ENCODE assay signal across 8 cellular contexts in the genomic region with DNA sequence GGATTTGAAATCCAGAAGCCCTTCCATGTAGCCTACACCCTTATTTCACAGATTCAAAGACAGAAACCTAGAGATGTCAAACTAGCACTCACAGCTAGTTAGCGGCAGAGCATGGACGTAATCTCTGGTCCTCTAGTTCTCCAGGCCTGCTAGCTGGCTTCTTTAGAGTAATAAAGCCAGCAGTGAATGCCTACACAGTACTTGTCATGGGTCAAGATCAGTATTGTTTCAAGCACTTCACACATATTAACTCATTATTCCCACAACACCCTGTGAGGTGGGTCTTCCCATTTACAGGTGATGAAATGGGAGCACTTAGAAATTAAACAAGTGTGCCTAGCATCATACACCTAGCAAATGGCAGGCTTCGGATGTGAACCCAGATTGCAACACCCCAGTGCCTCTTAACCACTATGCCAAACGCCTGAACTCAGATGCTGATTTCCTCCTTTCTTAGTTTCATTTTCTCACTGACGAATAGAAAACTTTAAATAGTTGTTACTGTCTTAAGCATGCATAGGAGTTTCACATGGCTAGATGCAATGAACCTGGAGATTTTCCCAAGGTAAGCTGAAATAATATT. TPM values are rescaled to one million over a fixed set of nuclear protein-coding genes. Genes with fewer than 3 reads are reported as not detected.
A peak's percentile ranks its signal among the peaks of the same experiment; 100 is the strongest.
DNase-seq lines count a peak whose midpoint lies in the region; ATAC-seq and TF ChIP-seq lines count a peak whose summit lies in the region.

No MANE protein-coding gene starts in this region.

- H3K4me3 ChIP-seq in DND-41 (ENCODE audit: low read depth in 1 of 2, low read length in 2 of 2), result peak overlapping the region; percentile 12 to 50; a peak in 3 of 4 replicates
- no peak overlapping the region for H3K4me3 ChIP-seq in smooth muscle cell
- H3K4me3 ChIP-seq in ovary, result no peak overlapping the region

- WGBS in smooth muscle cell (ENCODE audit: low lambda C conversion rate), result 83% methylated on average over 5 of the region's 5 CpGs
- WGBS in ovary, 3 donors, result 46 to 60% (median 46%) methylated on average over 5 of the region's 5 CpGs

- H3K4me1 ChIP-seq in DND-41 (ENCODE audit: insufficient read depth, low read length) (peaks cover 16% of the 10 kb centered on the region), smooth muscle cell (ENCODE audit: low read depth) (no peaks in the 10 kb centered on the region), ovary (ENCODE audit: insufficient read depth) (no peaks in the 10 kb centered on the region)

- H3K27me3 ChIP-seq in DND-41 (ENCODE audit: insufficient read depth, low read length, poor library complexity) (no peaks in the 10 kb centered on the region), smooth muscle cell (ENCODE audit: low read depth) (no peaks in the 10 kb centered on the region), ovary (no peaks in the 10 kb centered on the region)

- intact Hi-C loops in activated CD8-positive, alpha-beta T cell treated with anti-CD3 and anti-CD28 coated beads for 36 hours (cut with micrococcal nuclease), result no loop called here
- intact Hi-C loops in ovary (cut with DNase I), result no loop called here

- H3K9me3 Mint-ChIP-seq in activated CD8-positive, alpha-beta T cell treated with anti-CD3 and anti-CD28 coated beads for 36 hours, result no peaks in the 10 kb centered on the region
- H3K9me3 Mint-ChIP-seq in stimulated activated naive B cell treated with anti-CD40 and anti-IgM and Interleukin-4, amounts not matched to agents 10 μg/mL and 1 μg/mL and 100 μg/mL, for 72 hours, result no peaks in the 10 kb centered on the region
- H3K9me3 Mint-ChIP-seq in progenitor cell of endocrine pancreas (ENCODE audit: low read depth), result no peaks in the 10 kb centered on the region

- peak overlapping the region; percentile 85 for H3K27ac Mint-ChIP-seq in activated CD8-positive, alpha-beta T cell treated with anti-CD3 and anti-CD28 coated beads for 36 hours
- H3K27ac Mint-ChIP-seq in stimulated activated naive B cell treated with anti-CD40 and anti-IgM and Interleukin-4, amounts not matched to agents 10 μg/mL and 1 μg/mL and 100 μg/mL, for 72 hours, result peak overlapping the region; percentile 77
- no peak overlapping the region for H3K27ac Mint-ChIP-seq in progenitor cell of endocrine pancreas

- POLR2A ChIA-PET in activated CD8-positive, alpha-beta T cell treated with anti-CD3 and anti-CD28 coated beads for 36 hours (lab: Charles Lee), result interaction anchor here (6.5 kb wide), 1 partner anchor 14 kb away, joined by 41 read pairs; a partner anchor contains a TSS

- H3K4me2 ChIP-seq in DND-41 (ENCODE audit: insufficient read depth, low read length) (peak overlapping the region; percentile 69), smooth muscle cell (no peak overlapping the region)

- H3K36me3 ChIP-seq in DND-41 (ENCODE audit: insufficient read depth, low read length) (no peaks in the 10 kb centered on the region), smooth muscle cell (ENCODE audit: low read depth) (no peaks in the 10 kb centered on the region), ovary (no peaks in the 10 kb centered on the region)

- no peak for TF ChIP-seq EP300 in ovary (IDR thresholded peaks at IDR 0.05)

- peak overlapping the region; percentile 78 for H3K4me3 Mint-ChIP-seq in activated CD8-positive, alpha-beta T cell treated with anti-CD3 and anti-CD28 coated beads for 36 hours
- H3K4me3 Mint-ChIP-seq in stimulated activated naive B cell treated with anti-CD40 and anti-IgM and Interleukin-4, amounts not matched to agents 10 μg/mL and 1 μg/mL and 100 μg/mL, for 72 hours, result peak overlapping the region; percentile 69 to 75
- H3K4me3 Mint-ChIP-seq in progenitor cell of endocrine pancreas (ENCODE audit: low read depth), result no peak overlapping the region

- peaks cover 5% of the 10 kb centered on the region for H3K9me3 ChIP-seq in DND-41 (ENCODE audit: insufficient read depth, low read length, severe bottlenecking)
- H3K9me3 ChIP-seq in smooth muscle cell (replicated peaks; ENCODE audit: low read depth), result no peaks in the 10 kb centered on the region
- no peaks in the 10 kb centered on the region for H3K9me3 ChIP-seq in ovary

- peaks cover 25% of the 10 kb centered on the region for H3K4me1 Mint-ChIP-seq in activated CD8-positive, alpha-beta T cell treated with anti-CD3 and anti-CD28 coated beads for 36 hours (ENCODE audit: low read depth)
- peaks cover 5 to 13% of the 10 kb centered on the region in 2 donors for H3K4me1 Mint-ChIP-seq in stimulated activated naive B cell treated with anti-CD40 and anti-IgM and Interleukin-4, amounts not matched to agents 10 μg/mL and 1 μg/mL and 100 μg/mL, for 72 hours
- H3K4me1 Mint-ChIP-seq in progenitor cell of endocrine pancreas (ENCODE audit: low read depth), result no peaks in the 10 kb centered on the region

- CTCF ChIA-PET in activated CD8-positive, alpha-beta T cell treated with anti-CD3 and anti-CD28 coated beads for 36 hours (lab: Charles Lee), result interaction anchor here (2.3 kb wide), 1 partner anchor 13 kb away, joined by 8 read pairs; no protein-coding TSS in a partner anchor

- H4K20me1 ChIP-seq in DND-41 (ENCODE audit: insufficient read depth, low read length), result no peaks in the 10 kb centered on the region
- no peaks in the 10 kb centered on the region for H4K20me1 ChIP-seq in smooth muscle cell (ENCODE audit: low read depth)

- no peaks in the 10 kb centered on the region for H3K36me3 Mint-ChIP-seq in activated CD8-positive, alpha-beta T cell treated with anti-CD3 and anti-CD28 coated beads for 36 hours (ENCODE audit: low read depth)
- H3K36me3 Mint-ChIP-seq in stimulated activated naive B cell treated with anti-CD40 and anti-IgM and Interleukin-4, amounts not matched to agents 10 μg/mL and 1 μg/mL and 100 μg/mL, for 72 hours, result no peaks in the 10 kb centered on the region
- H3K36me3 Mint-ChIP-seq in progenitor cell of endocrine pancreas (ENCODE audit: insufficient read depth), result no peaks in the 10 kb centered on the region

- H3K9ac ChIP-seq in DND-41 (ENCODE audit: low read depth, low read length), result peak overlapping the region; percentile 41
- no peak overlapping the region for H3K9ac ChIP-seq in smooth muscle cell (ENCODE audit: low read depth)

- H3F3A ChIP-seq in smooth muscle cell (ENCODE audit: low read depth), result no peaks in the 10 kb centered on the region

- no peaks in the 10 kb centered on the region for H3K27me3 Mint-ChIP-seq in activated CD8-positive, alpha-beta T cell treated with anti-CD3 and anti-CD28 coated beads for 36 hours
- no peaks in the 10 kb centered on the region for H3K27me3 Mint-ChIP-seq in stimulated activated naive B cell treated with anti-CD40 and anti-IgM and Interleukin-4, amounts not matched to agents 10 μg/mL and 1 μg/mL and 100 μg/mL, for 72 hours
- H3K27me3 Mint-ChIP-seq in progenitor cell of endocrine pancreas, result no peaks in the 10 kb centered on the region

- TF ChIP-seq CTCF in DND-41 (IDR thresholded peaks at IDR 0.05; ENCODE audit: borderline replicate concordance, extremely low read depth, low read length, poor library complexity, severe bottlenecking) (no peak), smooth muscle cell (IDR thresholded peaks at IDR 0.05; ENCODE audit: borderline replicate concordance, insufficient read depth, poor library complexity, severe bottlenecking) (no peak), progenitor cell of endocrine pancreas (IDR thresholded peaks at IDR 0.05; ENCODE audit: unreplicated experiment) (no peak), ovary (IDR thresholded peaks at IDR 0.05) (no peak)
- TF ChIP-seq CTCF in activated CD8-positive, alpha-beta T cell treated with anti-CD3 and anti-CD28 coated beads for 36 hours (IDR thresholded peaks at IDR 0.05), result no peak

- ATAC-seq in DND-41 (ENCODE audit: insufficient read depth, low read depth) (peak; percentile 97), GM19467 (IDR thresholded peaks at IDR 0.05; ENCODE audit: unreplicated experiment) (peak; percentile 96), HG03460 (IDR thresholded peaks at IDR 0.05; ENCODE audit: unreplicated experiment) (peak; percentile 96)
- peak; percentile 94 for ATAC-seq in activated CD8-positive, alpha-beta T cell treated with anti-CD3 and anti-CD28 coated beads for 36 hours
- ATAC-seq in stimulated activated naive B cell treated with anti-CD40 and anti-IgM and Interleukin-4, amounts not matched to agents 10 μg/mL and 1 μg/mL and 100 μg/mL, for 72 hours (replicated peaks), result peak; percentile 93 to 97

- H3K79me2 ChIP-seq in DND-41 (ENCODE audit: insufficient read depth, low read length) (no peaks in the 10 kb centered on the region), smooth muscle cell (ENCODE audit: low read depth) (no peaks in the 10 kb centered on the region)

- TF ChIP-seq POLR2A in ovary (IDR thresholded peaks at IDR 0.05), result no peak

- DNase-seq in DND-41, result peak; percentile 57
- peak; percentile 56 for DNase-seq in activated CD8-positive, alpha-beta T cell treated with anti-CD3 and anti-CD28 coated beads for 36 hours
- DNase-seq in stimulated activated naive B cell treated with anti-CD40 and anti-IgM and Interleukin-4, amounts not matched to agents 10 μg/mL and 1 μg/mL and 100 μg/mL, for 72 hours, result peak; percentile 7
- no peak for DNase-seq in smooth muscle cell (lab: John Stamatoyannopoulos, UW; ENCODE audit: unreplicated experiment)
- no peak for DNase-seq in progenitor cell of endocrine pancreas (ENCODE audit: low spot score, unreplicated experiment)
- no peak for DNase-seq in ovary

- H3K27ac ChIP-seq in DND-41 (ENCODE audit: low read length) (peak overlapping the region; percentile 61), smooth muscle cell (ENCODE audit: low read depth) (no peak overlapping the region), ovary (no peak overlapping the region)

- H2AFZ ChIP-seq in DND-41 (ENCODE audit: low read depth, low read length) (peak overlapping the region; percentile 85), smooth muscle cell (ENCODE audit: low read depth) (no peak overlapping the region)

RNA-seq across cellular contexts. Expression of a gene that starts 14.5 kb away (rescaled TPM):
- 10 to 100 TPM; 23.9 to 25.5 TPM for total RNA-seq in activated CD8-positive, alpha-beta T cell treated with anti-CD3 and anti-CD28 coated beads for 36 hours
- total RNA-seq in smooth muscle cell, result 11.6 and 12.5 TPM in 2 replicates
- 5.8 and 9.7 TPM in 2 replicates for polyA plus RNA-seq in smooth muscle cell
- total RNA-seq in progenitor cell of endocrine pancreas, result 14.8 and 16.7 TPM in 2 replicates
- total RNA-seq in ovary, result 10 to 100 TPM in 6 of 7 donors, 1 to 10 TPM in 1; 6.3 to 16.3 (median 14.5) TPM
- polyA plus RNA-seq in ovary, result 10 to 100 TPM in 1 of 2 donors, 1 to 10 TPM in 1; 8.6 to 17.5 TPM

Comparison
In these comparisons a context has a peak if more than half of its experiments do, and no peak if none do; other contexts are left out.
1. DNase-seq: peak in DND-41 (single experiment), activated CD8-positive, alpha-beta T cell treated with anti-CD3 and anti-CD28 coated beads for 36 hours (single experiment) and stimulated activated naive B cell treated with anti-CD40 and anti-IgM and Interleukin-4, amounts not matched to agents 10 μg/mL and 1 μg/mL and 100 μg/mL, for 72 hours (single experiment); none in smooth muscle cell (single experiment), progenitor cell of endocrine pancreas (single experiment) and ovary (0 of 5).
2. H3K4me3 ChIP-seq: peak in DND-41 (2 of 2); none in smooth muscle cell (single experiment) and ovary (single experiment).
3. Peak in every context shown above with its lines, with median percentiles within 50 percentile points of each other: ATAC-seq.